ENCODE assay signal across 1 cellular context in genomic region chr12:4194661-4195060, GRCh38.
TF ChIP-seq lines count a peak whose summit lies in the region.

No MANE protein-coding gene starts in this region.

TF ChIP-seq in H1, 55 proteins besides CTCF, POLR2A, EP300 and RAD21:
- TF ChIP-seq SAP30 (IDR thresholded peaks at IDR 0.05; ENCODE audit: insufficient read depth, insufficient replicate concordance, low read length) (no peak), CBX8 (IDR thresholded peaks at IDR 0.05; ENCODE audit: borderline replicate concordance, low read depth, low read length) (no peak), EGR1 (IDR thresholded peaks at IDR 0.05; ENCODE audit: borderline replicate concordance, low read depth, low read length) (no peak), CTBP2 (IDR thresholded peaks at IDR 0.05; ENCODE audit: borderline replicate concordance, insufficient read depth, insufficient read length, low read length) (no peak), ATF3 (IDR thresholded peaks at IDR 0.05; ENCODE audit: insufficient read depth, low read depth, low read length) (no peak), GTF2F1 (IDR thresholded peaks at IDR 0.05; ENCODE audit: borderline replicate concordance, low read depth, low read length) (no peak), JUND (IDR thresholded peaks at IDR 0.05; ENCODE audit: low read length) (no peak), EZH2 (IDR thresholded peaks at IDR 0.05; ENCODE audit: low read depth, low read length, severe bottlenecking) (no peak), KDM5A (IDR thresholded peaks at IDR 0.05; ENCODE audit: low read length) (no peak), SIRT6 (IDR thresholded peaks at IDR 0.05; ENCODE audit: low read length) (no peak), SRF (IDR thresholded peaks at IDR 0.05; ENCODE audit: low read depth, low read length) (no peak)
